Comparison of ENCODE assay signal across 14 cellular contexts in the genomic region with DNA sequence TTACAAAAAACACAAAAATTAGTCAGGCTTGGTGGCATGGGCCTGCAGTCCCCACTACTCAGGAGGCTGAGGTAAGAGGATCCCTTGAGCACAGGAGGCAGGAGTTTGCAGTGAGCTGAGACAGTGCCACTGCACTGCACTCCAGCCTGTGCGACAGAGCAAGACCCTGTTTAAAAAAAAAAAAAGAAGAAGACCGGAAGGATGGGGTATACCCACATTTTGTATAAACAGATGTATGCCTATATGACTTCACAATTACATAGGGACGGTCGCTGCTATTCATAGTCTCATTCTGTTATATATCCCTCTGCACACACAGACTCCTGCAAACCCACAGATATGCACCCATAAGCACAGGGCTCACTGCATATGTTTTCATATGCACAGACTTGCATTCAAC. TPM values are rescaled to one million over a fixed set of nuclear protein-coding genes. Genes with fewer than 3 reads are reported as not detected.
DNase-seq lines count a peak whose midpoint lies in the region; ATAC-seq and TF ChIP-seq lines count a peak whose summit lies in the region.
"Had no signal": no experiment of that assay in that cellular context is flagged by ENCODE, and none has a peak within 500 bp of the region (broad histone marks: within the 10 kb centered on the region; RNA-seq: fewer than 3 reads in every experiment).

No MANE protein-coding gene starts in this region.

- TF ChIP-seq CTCF in DND-41 (IDR thresholded peaks at IDR 0.05; ENCODE audit: borderline replicate concordance, extremely low read depth, low read length, poor library complexity, severe bottlenecking) (no peak), activated B cell treated with CpG ODN at 0.5 μM for 24 hours (IDR thresholded peaks at IDR 0.05) (no peak)

- H3K4me1 ChIP-seq in DND-41 (ENCODE audit: insufficient read depth, low read length): peaks cover 21% of the 10 kb centered on the region

- DNase-seq in DND-41: peak; percentile 28
- DNase-seq in activated B cell treated with CpG ODN at 0.5 μM for 24 hours: no peak
- no peak for DNase-seq in naive B cell
- DNase-seq in NCI-H146 (lab: John Stamatoyannopoulos, UW): no peak
- no peak for DNase-seq in erythroblast (lab: John Stamatoyannopoulos, UW)
- no peak for DNase-seq in NOMO-1 treated with DMSO at 0.1 percent for 48 hours (lab: John Stamatoyannopoulos, UW; ENCODE audit: unreplicated experiment)
- DNase-seq: esophagus squamous epithelium, left ventricle myocardium inferior, NCI-H2171 had no signal

- H3K4me3 ChIP-seq in DND-41 (ENCODE audit: low read depth in 1 of 2, low read length in 2 of 2): no peak overlapping the region
- H3K4me3 ChIP-seq: esophagus squamous epithelium, hepatocyte, left ventricle myocardium inferior, SK-N-MC had no signal

- CTCF ChIA-PET in activated B cell treated with CpG ODN at 0.5 μM for 24 hours (lab: Charles Lee): no interaction called here

- H4K20me1 ChIP-seq in DND-41 (ENCODE audit: insufficient read depth, low read length): peaks cover 7% of the 10 kb centered on the region; the same call in 1 of the 2 replicates

- H3K4me2 ChIP-seq in DND-41 (ENCODE audit: insufficient read depth, low read length): no peak overlapping the region
- H3K4me2 ChIP-seq: hepatocyte had no signal

- H3K9me3 ChIP-seq in DND-41 (ENCODE audit: insufficient read depth, low read length, severe bottlenecking): no peaks in the 10 kb centered on the region
- H3K9me3 ChIP-seq: esophagus squamous epithelium, left ventricle myocardium inferior had no signal

- H3K4me3 Mint-ChIP-seq in activated B cell treated with CpG ODN at 0.5 μM for 24 hours: peak overlapping the region; percentile 1
- H3K4me3 Mint-ChIP-seq in naive B cell: peak overlapping the region; percentile 4 to 75 (median 49)

- H3K27ac Mint-ChIP-seq in activated B cell treated with CpG ODN at 0.5 μM for 24 hours: no peak overlapping the region
- H3K27ac Mint-ChIP-seq in naive B cell: peak overlapping the region in 5 of 6 donors; percentile 5 to 94 (median 86)

- no peaks in the 10 kb centered on the region for H3K27me3 ChIP-seq in DND-41 (ENCODE audit: insufficient read depth, low read length, poor library complexity)
- H3K27me3 ChIP-seq: esophagus squamous epithelium, hepatocyte had no signal

- peaks cover 34% of the 10 kb centered on the region for H3K4me1 Mint-ChIP-seq in activated B cell treated with CpG ODN at 0.5 μM for 24 hours
- peaks cover 28 to 35% (median 30%) of the 10 kb centered on the region in 3 donors for H3K4me1 Mint-ChIP-seq in naive B cell

- POLR2A ChIA-PET in activated B cell treated with CpG ODN at 0.5 μM for 24 hours (lab: Charles Lee): interaction anchor here (1.9 to 4.3 kb wide), 2 partner anchors 13 to 28 kb away, joined by 8 to 31 read pairs; partner anchors contain the start of genes HDAC1 and LCK

- H3K27ac ChIP-seq in DND-41 (ENCODE audit: low read length): no peak overlapping the region
- H3K27ac ChIP-seq: esophagus squamous epithelium, hepatocyte, left ventricle myocardium inferior, SK-N-MC had no signal

- H3K9me3 Mint-ChIP-seq in activated B cell treated with CpG ODN at 0.5 μM for 24 hours (no peaks in the 10 kb centered on the region), naive B cell (no peaks in the 10 kb centered on the region)

- ATAC-seq in DND-41 (ENCODE audit: insufficient read depth, low read depth): peak; percentile 60
- peak; percentile 52 for ATAC-seq in GM21576 (IDR thresholded peaks at IDR 0.05; ENCODE audit: unreplicated experiment)
- ATAC-seq in activated B cell treated with CpG ODN at 0.5 μM for 24 hours (ENCODE audit: low read depth): peak; percentile 85
- ATAC-seq in naive B cell (ENCODE audit: low read depth in 2 of 2): peak; percentile 92 to 93
- ATAC-seq: sciatic nerve had no signal

- H2AFZ ChIP-seq in DND-41 (ENCODE audit: low read depth, low read length): no peak overlapping the region
- H2AFZ ChIP-seq: hepatocyte had no signal

- no peak for TF ChIP-seq POLR2A in erythroblast (IDR thresholded peaks at IDR 0.05; ENCODE audit: low read length)

- H3K36me3 Mint-ChIP-seq in activated B cell treated with CpG ODN at 0.5 μM for 24 hours (ENCODE audit: low read depth) (peaks cover 2% of the 10 kb centered on the region), naive B cell (peaks cover 4 to 7% of the 10 kb centered on the region in 2 donors)

- peaks cover 6% of the 10 kb centered on the region; the same call in 1 of the 2 replicates for H3K36me3 ChIP-seq in DND-41 (ENCODE audit: insufficient read depth, low read length)
- H3K36me3 ChIP-seq: esophagus squamous epithelium, left ventricle myocardium inferior had no signal

- H3K9ac ChIP-seq in DND-41 (ENCODE audit: low read depth, low read length): no peak overlapping the region

- H3K27me3 Mint-ChIP-seq in activated B cell treated with CpG ODN at 0.5 μM for 24 hours (no peaks in the 10 kb centered on the region), naive B cell (no peaks in the 10 kb centered on the region)

- peaks cover 74% of the 10 kb centered on the region for H3K79me2 ChIP-seq in DND-41 (ENCODE audit: insufficient read depth, low read length)
- H3K79me2 ChIP-seq: hepatocyte had no signal

- intact Hi-C loops in activated B cell treated with CpG ODN at 0.5 μM for 24 hours (cut with micrococcal nuclease): loop anchor here (2.0 kb wide), 1 partner anchor 13 kb away; the partner anchor contains the start of gene LCK

RNA-seq across cellular contexts. Expression of gene LCK, which starts 12.7 kb away (rescaled TPM):
- 16.6 and 16.8 TPM in 2 replicates for total RNA-seq in activated B cell treated with CpG ODN at 0.5 μM for 24 hours
- polyA plus RNA-seq in naive B cell (ENCODE audit: low read depth in 6 of 6): 100 to 1,000 TPM in 1 of 6 donors, 10 to 100 TPM in 5; 57.7 to 124 (median 61.1) TPM
- total RNA-seq: MCF 10A had no signal

RNA-seq across cellular contexts. Expression of gene FAM167B, which starts 16.7 kb away (rescaled TPM):
- total RNA-seq in activated B cell treated with CpG ODN at 0.5 μM for 24 hours: 1.2 and 1.4 TPM in 2 replicates
- polyA plus RNA-seq in naive B cell (ENCODE audit: low read depth in 6 of 6): under 1 TPM in 1 of 6 donors, not detected in 5; 0.42 TPM
- total RNA-seq: MCF 10A had no signal

RNA-seq across cellular contexts. Expression of gene HDAC1, which starts 28.1 kb away (rescaled TPM):
- total RNA-seq in activated B cell treated with CpG ODN at 0.5 μM for 24 hours: 204 and 212 TPM in 2 replicates
- 100 to 1,000 TPM; 179 to 253 (median 204) TPM for polyA plus RNA-seq in naive B cell (ENCODE audit: low read depth in 6 of 6)

RNA-seq across cellular contexts. Expression of gene EIF3I, which starts 41.5 kb away (rescaled TPM):
- total RNA-seq in activated B cell treated with CpG ODN at 0.5 μM for 24 hours: 196 and 213 TPM in 2 replicates
- polyA plus RNA-seq in naive B cell (ENCODE audit: low read depth in 6 of 6): 100 to 1,000 TPM; 152 to 251 (median 180) TPM

RNA-seq across cellular contexts. Expression of gene TMEM234, which starts 41.6 kb away (rescaled TPM):
- total RNA-seq in activated B cell treated with CpG ODN at 0.5 μM for 24 hours: 31.8 and 35.5 TPM in 2 replicates
- 10 to 100 TPM in 4 of 6 donors, 1 to 10 TPM in 1, not detected in 1; 6.8 to 12.0 (median 10.9) TPM for polyA plus RNA-seq in naive B cell (ENCODE audit: low read depth in 6 of 6)
